30 cellular contexts compared by ENCODE assay signal in the genomic region with DNA sequence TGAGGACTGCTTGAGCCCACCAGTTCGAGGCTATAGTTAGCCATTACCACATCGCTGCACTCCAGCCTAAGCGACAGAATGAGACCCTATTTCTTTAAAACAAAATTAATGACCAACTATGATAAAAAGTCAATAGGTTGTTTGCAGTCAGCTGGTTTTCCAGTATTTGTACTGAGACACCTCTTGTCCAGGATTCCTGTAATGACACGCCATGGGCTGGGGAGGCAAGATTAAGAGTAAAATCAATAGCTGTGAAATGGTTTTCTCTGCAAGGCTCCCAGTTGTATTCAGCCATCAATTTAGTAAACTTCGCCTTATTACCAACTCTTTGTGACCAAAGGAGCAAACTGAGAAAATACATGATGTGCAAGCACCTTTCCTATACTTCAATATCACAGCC. TPM values are rescaled to one million over a fixed set of nuclear protein-coding genes. Genes with fewer than 3 reads are reported as not detected.
DNase-seq lines count a peak whose midpoint lies in the region; ATAC-seq, FAIRE-seq and TF ChIP-seq lines count a peak whose summit lies in the region.
"Had no signal": no experiment of that assay in that cellular context is flagged by ENCODE, and none has a peak within 500 bp of the region (broad histone marks: within the 10 kb centered on the region; RNA-seq: fewer than 3 reads in every experiment).

No MANE protein-coding gene starts in this region.

- CTCF ChIA-PET in activated CD4-positive, alpha-beta memory T cell treated with anti-CD3 and anti-CD28 coated beads for 36 hours (lab: Charles Lee) = interaction anchor here (1.3 to 1.5 kb wide), 2 partner anchors 19 to 296 kb away, joined by 4 read pairs; no protein-coding TSS in a partner anchor
- CTCF ChIA-PET in activated CD4-positive, alpha-beta memory T cell treated with anti-CD3 and anti-CD28 coated beads, Interleukin-2, amount 10 ng/mL, durations not matched to agents 7 days and 5 days (lab: Charles Lee) = no interaction called here

- H3K4me3 Mint-ChIP-seq in activated CD4-positive, alpha-beta memory T cell treated with anti-CD3 and anti-CD28 coated beads for 36 hours = no peak overlapping the region
- H3K4me3 Mint-ChIP-seq in activated CD4-positive, alpha-beta memory T cell treated with anti-CD3 and anti-CD28 coated beads, Interleukin-2, amount 10 ng/mL, durations not matched to agents 7 days and 5 days = no peak overlapping the region
- H3K4me3 Mint-ChIP-seq in dendritic cell treated with granulocyte-macrophage colony-stimulating factor and Interleukin-4, amounts not matched to agents 40 ng/mL and 50 ng/mL, for 4 days = no peak overlapping the region
- no peak overlapping the region for H3K4me3 Mint-ChIP-seq in osteocyte (ENCODE audit: unreplicated experiment)
- H3K4me3 Mint-ChIP-seq: activated CD8-positive, alpha-beta memory T cell treated with anti-CD3 and anti-CD28 coated beads, Interleukin-2, amount 10 ng/mL, durations not matched to agents 7 days and 5 days; activated T-helper 1 cell treated with anti-CD3 and anti-CD28 coated beads, Interleukin-12 subunit alpha, Interleukin-12 subunit beta, Interleukin-2, Interleukin-4 antibody, amounts not matched to agents 30 ng/mL and 10 ng/mL and 1 ng/mL, durations not matched to agents 14 hours and 24 hours and 36 hours; neural crest cell had no signal

- TF ChIP-seq CTCF in osteocyte (IDR thresholded peaks at IDR 0.05) = no peak

- H3K27me3 Mint-ChIP-seq in activated CD4-positive, alpha-beta memory T cell treated with anti-CD3 and anti-CD28 coated beads for 36 hours = no peaks in the 10 kb centered on the region
- H3K27me3 Mint-ChIP-seq in activated CD4-positive, alpha-beta memory T cell treated with anti-CD3 and anti-CD28 coated beads, Interleukin-2, amount 10 ng/mL, durations not matched to agents 7 days and 5 days = no peaks in the 10 kb centered on the region
- H3K27me3 Mint-ChIP-seq in dendritic cell treated with granulocyte-macrophage colony-stimulating factor and Interleukin-4, amounts not matched to agents 40 ng/mL and 50 ng/mL, for 4 days = no peaks in the 10 kb centered on the region
- H3K27me3 Mint-ChIP-seq in osteocyte (ENCODE audit: unreplicated experiment) = no peaks in the 10 kb centered on the region
- H3K27me3 Mint-ChIP-seq: activated CD8-positive, alpha-beta memory T cell treated with anti-CD3 and anti-CD28 coated beads, Interleukin-2, amount 10 ng/mL, durations not matched to agents 7 days and 5 days had no signal

- H3K27ac Mint-ChIP-seq in activated CD4-positive, alpha-beta memory T cell treated with anti-CD3 and anti-CD28 coated beads for 36 hours = peak overlapping the region; percentile 52
- no peak overlapping the region for H3K27ac Mint-ChIP-seq in activated CD4-positive, alpha-beta memory T cell treated with anti-CD3 and anti-CD28 coated beads, Interleukin-2, amount 10 ng/mL, durations not matched to agents 7 days and 5 days
- peak overlapping the region; percentile 79 for H3K27ac Mint-ChIP-seq in dendritic cell treated with granulocyte-macrophage colony-stimulating factor and Interleukin-4, amounts not matched to agents 40 ng/mL and 50 ng/mL, for 4 days
- H3K27ac Mint-ChIP-seq in osteocyte (ENCODE audit: unreplicated experiment) = peak overlapping the region; percentile 76
- H3K27ac Mint-ChIP-seq: activated CD8-positive, alpha-beta memory T cell treated with anti-CD3 and anti-CD28 coated beads, Interleukin-2, amount 10 ng/mL, durations not matched to agents 7 days and 5 days; activated T-helper 1 cell treated with anti-CD3 and anti-CD28 coated beads, Interleukin-12 subunit alpha, Interleukin-12 subunit beta, Interleukin-2, Interleukin-4 antibody, amounts not matched to agents 30 ng/mL and 10 ng/mL and 1 ng/mL, durations not matched to agents 14 hours and 24 hours and 36 hours had no signal

- POLR2A ChIA-PET in activated CD4-positive, alpha-beta memory T cell treated with anti-CD3 and anti-CD28 coated beads for 36 hours (lab: Charles Lee) = interaction anchor here (0.6 to 2.7 kb wide), 4 partner anchors 12 to 33 kb away, joined by 3 to 13 read pairs (median 3); no protein-coding TSS in a partner anchor
- POLR2A ChIA-PET in activated CD4-positive, alpha-beta memory T cell treated with anti-CD3 and anti-CD28 coated beads, Interleukin-2, amount 10 ng/mL, durations not matched to agents 7 days and 5 days (lab: Charles Lee) = interaction anchor here (1.1 to 3.9 kb wide), 3 partner anchors 9 to 63 kb away, joined by 3 to 16 read pairs (median 3); no protein-coding TSS in a partner anchor

- intact Hi-C loops in activated CD4-positive, alpha-beta memory T cell treated with anti-CD3 and anti-CD28 coated beads for 36 hours (cut with micrococcal nuclease) = no loop called here
- intact Hi-C loops in dendritic cell treated with granulocyte-macrophage colony-stimulating factor and Interleukin-4, amounts not matched to agents 40 ng/mL and 50 ng/mL, for 4 days (cut with micrococcal nuclease) = no loop called here

- peaks cover 89% of the 10 kb centered on the region for H3K4me1 Mint-ChIP-seq in activated CD4-positive, alpha-beta memory T cell treated with anti-CD3 and anti-CD28 coated beads for 36 hours (ENCODE audit: low read depth)
- peaks cover 86% of the 10 kb centered on the region for H3K4me1 Mint-ChIP-seq in activated CD4-positive, alpha-beta memory T cell treated with anti-CD3 and anti-CD28 coated beads, Interleukin-2, amount 10 ng/mL, durations not matched to agents 7 days and 5 days
- H3K4me1 Mint-ChIP-seq in dendritic cell treated with granulocyte-macrophage colony-stimulating factor and Interleukin-4, amounts not matched to agents 40 ng/mL and 50 ng/mL, for 4 days (ENCODE audit: low read depth) = peaks cover 84% of the 10 kb centered on the region
- peaks cover 80% of the 10 kb centered on the region for H3K4me1 Mint-ChIP-seq in osteocyte (ENCODE audit: unreplicated experiment)

- no peaks in the 10 kb centered on the region for H3K9me3 Mint-ChIP-seq in activated CD4-positive, alpha-beta memory T cell treated with anti-CD3 and anti-CD28 coated beads for 36 hours
- peaks cover 2% of the 10 kb centered on the region for H3K9me3 Mint-ChIP-seq in activated CD4-positive, alpha-beta memory T cell treated with anti-CD3 and anti-CD28 coated beads, Interleukin-2, amount 10 ng/mL, durations not matched to agents 7 days and 5 days
- peaks cover 11% of the 10 kb centered on the region for H3K9me3 Mint-ChIP-seq in dendritic cell treated with granulocyte-macrophage colony-stimulating factor and Interleukin-4, amounts not matched to agents 40 ng/mL and 50 ng/mL, for 4 days
- no peaks in the 10 kb centered on the region for H3K9me3 Mint-ChIP-seq in osteocyte (ENCODE audit: unreplicated experiment)
- H3K9me3 Mint-ChIP-seq: activated T-helper 1 cell treated with anti-CD3 and anti-CD28 coated beads, Interleukin-12 subunit alpha, Interleukin-12 subunit beta, Interleukin-2, Interleukin-4 antibody, amounts not matched to agents 30 ng/mL and 10 ng/mL and 1 ng/mL, durations not matched to agents 14 hours and 24 hours and 36 hours; neural crest cell had no signal

- DNase-seq in activated CD4-positive, alpha-beta memory T cell treated with anti-CD3 and anti-CD28 coated beads for 36 hours = no peak
- no peak for DNase-seq in activated CD4-positive, alpha-beta memory T cell treated with anti-CD3 and anti-CD28 coated beads, Interleukin-2, amount 10 ng/mL, durations not matched to agents 7 days and 5 days
- DNase-seq in GM19239 (ENCODE audit: insufficient read length, low spot score) = no peak
- no peak for DNase-seq in osteocyte (ENCODE audit: extremely low spot score, unreplicated experiment)
- DNase-seq in kidney tubule cell (ENCODE audit: low spot score) = no peak
- DNase-seq in NCI-H524 treated with DMSO at 0.1 percent for 48 hours (lab: John Stamatoyannopoulos, UW) = no peak
- DNase-seq: 8988T; activated CD4-positive, alpha-beta T cell treated with anti-CD3 and anti-CD28 coated beads for 48 hours; activated CD8-positive, alpha-beta memory T cell treated with anti-CD3 and anti-CD28 coated beads, Interleukin-2, amount 10 ng/mL, durations not matched to agents 7 days and 5 days; activated naive CD4-positive, alpha-beta T cell treated with anti-CD3 and anti-CD28 coated beads, Interleukin-2, amount 50 U/mL, for 16 hours; amniotic stem cell; gastrocnemius medialis; GOT3; Kasumi-1; kidney glomerular epithelial cell; mucosa of descending colon; NCI-H1436; NCI-H2081; NCI-H2227 treated with DMSO at 0.1 percent for 48 hours; NCI-H526 treated with DMSO at 0.1 percent for 48 hours; pancreas; retina; stomach; uterus had no signal

- H3K36me3 Mint-ChIP-seq in activated CD4-positive, alpha-beta memory T cell treated with anti-CD3 and anti-CD28 coated beads for 36 hours = peaks cover 33% of the 10 kb centered on the region
- H3K36me3 Mint-ChIP-seq in activated CD4-positive, alpha-beta memory T cell treated with anti-CD3 and anti-CD28 coated beads, Interleukin-2, amount 10 ng/mL, durations not matched to agents 7 days and 5 days (ENCODE audit: low read depth) = peaks cover 49% of the 10 kb centered on the region
- H3K36me3 Mint-ChIP-seq in dendritic cell treated with granulocyte-macrophage colony-stimulating factor and Interleukin-4, amounts not matched to agents 40 ng/mL and 50 ng/mL, for 4 days (ENCODE audit: low read depth) = peaks cover 50% of the 10 kb centered on the region
- peaks cover 23% of the 10 kb centered on the region for H3K36me3 Mint-ChIP-seq in osteocyte (ENCODE audit: unreplicated experiment)

- FAIRE-seq in GM19239 (lab: Jason Lieb, UNC) = peak; percentile 49
- FAIRE-seq: GM18507, pancreas had no signal

- no peak for ATAC-seq in HG03045 (IDR thresholded peaks at IDR 0.05; ENCODE audit: unreplicated experiment)
- ATAC-seq: activated CD8-positive, alpha-beta memory T cell treated with anti-CD3 and anti-CD28 coated beads, Interleukin-2, amount 10 ng/mL, durations not matched to agents 7 days and 5 days; gastrocnemius medialis; mucosa of descending colon; Panc1; pancreas had no signal

RNA-seq across cellular contexts. Expression of gene STK24, which starts 29.5 kb away (rescaled TPM):
- total RNA-seq in activated CD4-positive, alpha-beta memory T cell treated with anti-CD3 and anti-CD28 coated beads for 36 hours = 100 to 1,000 TPM; 176 to 178 TPM
- 100 to 1,000 TPM; 189 to 204 TPM for total RNA-seq in activated CD4-positive, alpha-beta memory T cell treated with anti-CD3 and anti-CD28 coated beads, Interleukin-2, amount 10 ng/mL, durations not matched to agents 7 days and 5 days
- total RNA-seq in osteocyte = 139 and 142 TPM in 2 replicates
